In the genomic region with DNA sequence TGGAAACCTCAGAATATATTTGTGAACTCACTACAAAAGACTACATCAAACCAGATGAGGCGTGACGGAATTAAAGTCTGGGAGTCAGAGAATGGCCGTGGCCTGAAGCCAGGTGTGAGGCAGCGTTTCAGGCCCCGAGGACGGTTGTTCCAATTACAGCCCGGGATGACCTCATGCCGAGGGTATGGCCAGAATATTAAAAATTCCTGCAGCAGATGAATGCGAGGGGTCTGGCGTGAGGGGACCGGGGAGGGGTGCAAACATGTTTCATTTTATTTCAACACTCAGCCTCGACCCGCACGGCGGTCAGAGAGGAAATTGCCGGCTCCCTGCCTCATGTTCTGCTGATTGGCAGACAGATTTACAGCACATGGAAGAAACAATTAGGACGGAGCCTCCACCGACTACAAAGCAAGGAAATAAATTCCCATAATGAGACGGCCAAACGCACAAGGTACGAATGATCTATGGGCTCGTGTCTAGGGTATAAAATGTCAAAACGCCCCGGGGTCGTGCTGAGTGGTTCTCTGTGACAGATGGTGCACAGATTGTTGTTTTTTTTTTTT, we compare ENCODE assay signal across 15 cellular contexts.
A peak's percentile ranks its signal among the peaks of the same experiment; 100 is the strongest.
DNase-seq lines count a peak whose midpoint lies in the region; ATAC-seq, FAIRE-seq and TF ChIP-seq lines count a peak whose summit lies in the region.
"Had no signal": no experiment of that assay in that cellular context is flagged by ENCODE, and none has a peak within 500 bp of the region (broad histone marks: within the 10 kb centered on the region; RNA-seq: fewer than 3 reads in every experiment).

No MANE protein-coding gene starts in this region.

- no peaks in the 10 kb centered on the region for H3K9me3 Mint-ChIP-seq in endodermal cell
- no peaks in the 10 kb centered on the region for H3K9me3 Mint-ChIP-seq in nephron
- H3K9me3 Mint-ChIP-seq: H9 had no signal

- POLR2A ChIA-PET in HEK293T (lab: Yijun Ruan, JAX) (no interaction called here), HepG2 (lab: Yijun Ruan, JAX) (no interaction called here)

- peak overlapping the region; percentile 12 for H3K27ac ChIP-seq in endodermal cell (ENCODE audit: low read depth, low read length)
- no peak overlapping the region for H3K27ac ChIP-seq in HepG2 (ENCODE audit: extremely low read length, insufficient read depth, low read length)
- H3K27ac ChIP-seq: suprapubic skin had no signal

- no peaks in the 10 kb centered on the region for H3K27me3 ChIP-seq in endodermal cell (ENCODE audit: control insufficient read depth, insufficient read depth, low read length, poor library complexity, severe bottlenecking)
- peaks cover 1 to 8% of the 10 kb centered on the region in 2 experiments; a peak in 3 of 5 replicates for H3K27me3 ChIP-seq in HepG2 (ENCODE audit: control insufficient read depth in 1 of 2, insufficient read depth in 2 of 2, low read length in 2 of 2)
- H3K27me3 ChIP-seq: suprapubic skin had no signal

- H3K4me1 Mint-ChIP-seq in endodermal cell (no peaks in the 10 kb centered on the region), nephron (peaks cover 11% of the 10 kb centered on the region)

- TF ChIP-seq RAD21 in HepG2 (CRISPR knock-in tag; IDR thresholded peaks at IDR 0.05) = no peak

- no peak overlapping the region for H3K4me2 ChIP-seq in HepG2 (ENCODE audit: low read depth, low read length)

- ATAC-seq in left colon (no peak), HepG2 (no peak)

- TF ChIP-seq CTCF in endodermal cell (conservative IDR thresholded peaks at IDR 0.05) (no peak), nephron (IDR thresholded peaks at IDR 0.05; ENCODE audit: unreplicated experiment in 3 of 3) (no peak), HepG2 (CRISPR knock-in tag; IDR thresholded peaks at IDR 0.05) (no peak)

- H3K27me3 Mint-ChIP-seq in endodermal cell (ENCODE audit: insufficient read depth) (no peaks in the 10 kb centered on the region), nephron (ENCODE audit: low read depth) (peaks cover 30% of the 10 kb centered on the region)

- intact Hi-C loops in left colon (cut with DNase I, micrococcal nuclease) (no loop called here), HepG2 (cut with micrococcal nuclease; ENCODE audit: unreplicated experiment) (no loop called here)

- no peak overlapping the region for H2AFZ ChIP-seq in HepG2 (ENCODE audit: low read length)

- no peak overlapping the region for H3K4me3 ChIP-seq in endodermal cell (ENCODE audit: low read length)
- no peak overlapping the region for H3K4me3 ChIP-seq in HepG2 (replicated peaks in 1 of 3; ENCODE audit: insufficient read depth in 1 of 3, low read depth in 2 of 3, low read length in 3 of 3)
- H3K4me3 ChIP-seq: suprapubic skin had no signal

- H3K4me3 Mint-ChIP-seq in endodermal cell (no peak overlapping the region), nephron (peak overlapping the region; percentile 38 to 74 (median 65))
- H3K4me3 Mint-ChIP-seq: H9 had no signal

- no peaks in the 10 kb centered on the region for H3K36me3 ChIP-seq in endodermal cell (ENCODE audit: control insufficient read depth, insufficient read depth, low read length)
- no peaks in the 10 kb centered on the region for H3K36me3 ChIP-seq in HepG2 (replicated peaks in 1 of 2; ENCODE audit: control insufficient read depth in 1 of 2, insufficient read depth in 2 of 2, low read length in 2 of 2)
- H3K36me3 ChIP-seq: suprapubic skin had no signal

- no peak for TF ChIP-seq POLR2A in HepG2 (IDR thresholded peaks at IDR 0.05; ENCODE audit: insufficient read depth in 1 of 2, low read depth in 2 of 2, low read length in 2 of 2)

- H3K4me1 ChIP-seq in endodermal cell (ENCODE audit: control insufficient read depth, insufficient read depth, low read length) (no peaks in the 10 kb centered on the region), HepG2 (ENCODE audit: insufficient read depth, low read length) (no peaks in the 10 kb centered on the region)
- H3K4me1 ChIP-seq: Caco-2 had no signal

- WGBS in endodermal cell (ENCODE audit: insufficient coverage in 1 of 2, insufficient read length in 1 of 2), 2 experiments = 91 to 92% methylated on average over 19 to 25 of the region's 25 CpGs
- WGBS in HepG2 (ENCODE audit: low lambda C conversion rate) = 18% methylated on average over 19 of the region's 25 CpGs

- TF ChIP-seq EP300 in HepG2 (IDR thresholded peaks at IDR 0.05; ENCODE audit: low read depth in 2 of 2, low read length in 2 of 2) (no peak), HepG2 (CRISPR knock-in tag; IDR thresholded peaks at IDR 0.05; ENCODE audit: borderline replicate concordance) (no peak)

- FAIRE-seq in GM19239 (lab: Jason Lieb, UNC) (no peak), HepG2 (lab: Jason Lieb, UNC) (no peak)
- FAIRE-seq: keratinocyte had no signal

- H3K9me3 ChIP-seq in endodermal cell (ENCODE audit: control insufficient read depth, low read length) = no peaks in the 10 kb centered on the region
- no peaks in the 10 kb centered on the region for H3K9me3 ChIP-seq in HepG2 (ENCODE audit: low read length)

- no peak overlapping the region for H3K9ac ChIP-seq in endodermal cell (ENCODE audit: extremely low read depth, low read length, poor library complexity, severe bottlenecking)
- no peak overlapping the region for H3K9ac ChIP-seq in HepG2 (ENCODE audit: insufficient read depth, low read depth, low read length)

- no TSS peak for BruUV-seq in HepG2 (replicated peaks; lab: Mats Ljungman, UMichigan)

- H3K27ac Mint-ChIP-seq in endodermal cell (no peak overlapping the region), nephron (peak overlapping the region; percentile 48 to 65 (median 54))
- H3K27ac Mint-ChIP-seq: H9, progenitor cell of endocrine pancreas had no signal

- H3K79me2 ChIP-seq in HepG2 (ENCODE audit: insufficient read depth, low read length) = no peaks in the 10 kb centered on the region

- DNase-seq in AG08395 (ENCODE audit: low spot score) (peak; percentile 44), HEK293T (ENCODE audit: extremely low spot score) (no peak), endodermal cell (no peak), left colon (no peak), GM19239 (ENCODE audit: insufficient read length, low spot score) (no peak), HepG2 (ENCODE audit: low spot score) (no peak)
- no peak for DNase-seq in effector CD8-positive, alpha-beta T cell (lab: John Stamatoyannopoulos, UW)
- DNase-seq: Caco-2, H9, NCI-H1092 treated with DMSO at 0.1 percent for 48 hours, NCI-H2171 had no signal

- no peaks in the 10 kb centered on the region for H4K20me1 ChIP-seq in HepG2 (ENCODE audit: insufficient read depth, low read length)

- H3K36me3 Mint-ChIP-seq in endodermal cell (ENCODE audit: low read depth) (no peaks in the 10 kb centered on the region), nephron (ENCODE audit: low read depth) (no peaks in the 10 kb centered on the region)

- CTCF ChIA-PET in HEK293T (lab: Yijun Ruan, JAX) (no interaction called here), HepG2 (lab: Yijun Ruan, JAX; ENCODE audit: low intra/inter-chr PET ratio, low total read pairs) (no interaction called here)

- in situ Hi-C loops in HepG2 (cut with HindIII; ENCODE audit: extremely low pct_ligation_motif_present, low pct_unique_long_range_greater_than_20kb) = no loop called here

TF ChIP-seq in HEK293T, 16 proteins besides CTCF, POLR2A, EP300 and RAD21 (continues in another document):
- TF ChIP-seq LEF1 (IDR thresholded peaks at IDR 0.05; ENCODE audit: borderline replicate concordance) (no peak), FOXK2 (IDR thresholded peaks at IDR 0.05) (no peak), ELF4 (IDR thresholded peaks at IDR 0.05) (no peak), ZNF384 (IDR thresholded peaks at IDR 0.05) (peak; percentile 58; the same call in 1 of the 2 replicates), TARDBP (IDR thresholded peaks at IDR 0.05) (no peak), L3MBTL2 (conservative IDR thresholded peaks at IDR 0.05) (peak; percentile 74), BHLHE40 (IDR thresholded peaks at IDR 0.05; ENCODE audit: borderline replicate concordance) (no peak), NFRKB (IDR thresholded peaks at IDR 0.05) (no peak), FOXA1 (IDR thresholded peaks at IDR 0.05) (no peak), ARNT (IDR thresholded peaks at IDR 0.05) (no peak), PKNOX1 (IDR thresholded peaks at IDR 0.05) (peak; percentile 92), SP1 (IDR thresholded peaks at IDR 0.05) (no peak), SUZ12 (IDR thresholded peaks at IDR 0.05) (no peak)

TF ChIP-seq in HepG2, 621 proteins besides CTCF, POLR2A, EP300 and RAD21 (continues in another document):
- no peak for TF ChIP-seq ZNF598 (CRISPR knock-in tag; IDR thresholded peaks at IDR 0.05; ENCODE audit: borderline replicate concordance)
- TF ChIP-seq ZNF614 (CRISPR knock-in tag; IDR thresholded peaks at IDR 0.05; ENCODE audit: borderline replicate concordance) = no peak
- TF ChIP-seq MLLT10 (CRISPR knock-in tag; IDR thresholded peaks at IDR 0.05) = no peak
- TF ChIP-seq KDM5B (CRISPR knock-in tag; IDR thresholded peaks at IDR 0.05; ENCODE audit: borderline replicate concordance) = no peak
- no peak for TF ChIP-seq HOXD1 (CRISPR knock-in tag; IDR thresholded peaks at IDR 0.05)
- no peak for TF ChIP-seq HMGA1 (CRISPR knock-in tag; conservative IDR thresholded peaks at IDR 0.05)
- TF ChIP-seq SP2 (CRISPR knock-in tag; IDR thresholded peaks at IDR 0.05) = no peak
- TF ChIP-seq MAX (IDR thresholded peaks at IDR 0.05) = no peak
- no peak for TF ChIP-seq ZNF777 (CRISPR knock-in tag; IDR thresholded peaks at IDR 0.05)
- no peak for TF ChIP-seq ZNF704 (CRISPR knock-in tag; IDR thresholded peaks at IDR 0.05; ENCODE audit: borderline replicate concordance)
- no peak for TF ChIP-seq GTF2F1 (IDR thresholded peaks at IDR 0.05; ENCODE audit: low read length)
- TF ChIP-seq ZNF543 (CRISPR knock-in tag; IDR thresholded peaks at IDR 0.05) = no peak
- no peak for TF ChIP-seq MAFK (conservative IDR thresholded peaks at IDR 0.05 in 1 of 2, IDR thresholded peaks at IDR 0.05 in 1 of 2; ENCODE audit: low read length in 2 of 2)
- no peak for TF ChIP-seq ADNP (CRISPR knock-in tag; IDR thresholded peaks at IDR 0.05)
